12 cellular contexts compared by ENCODE assay signal in the genomic region with DNA sequence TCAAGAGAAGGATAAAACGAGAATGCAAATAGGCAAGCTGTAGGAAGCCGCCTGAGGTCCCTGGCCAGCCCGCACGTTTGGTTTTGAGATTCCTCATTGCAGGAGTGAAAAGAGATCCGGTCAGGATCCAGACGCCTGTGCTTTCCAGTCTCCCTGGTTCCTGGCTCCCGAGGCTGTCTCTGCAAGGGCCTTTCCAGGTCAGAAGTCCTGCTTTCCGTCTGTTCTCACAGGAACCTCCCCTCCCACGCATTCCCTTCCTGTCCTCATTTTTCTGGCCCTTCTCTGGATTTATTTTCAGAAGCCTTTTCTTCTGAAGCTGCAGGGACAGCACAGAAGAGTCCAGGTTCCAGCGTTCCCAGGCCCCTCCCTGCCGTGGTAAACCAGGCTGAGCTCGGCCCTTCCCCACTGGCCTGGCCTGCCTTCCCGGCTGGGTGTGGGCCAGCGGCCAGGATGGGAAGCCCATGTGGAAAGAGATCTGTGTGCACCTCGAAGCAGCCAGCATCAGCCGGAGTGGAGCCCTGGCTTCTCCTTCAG. TPM values are rescaled to one million over a fixed set of nuclear protein-coding genes. Genes with fewer than 3 reads are reported as not detected.
DNase-seq lines count a peak whose midpoint lies in the region; ATAC-seq, FAIRE-seq and TF ChIP-seq lines count a peak whose summit lies in the region.
"Had no signal": no experiment of that assay in that cellular context is flagged by ENCODE, and none has a peak within 500 bp of the region (broad histone marks: within the 10 kb centered on the region; RNA-seq: fewer than 3 reads in every experiment).

No MANE protein-coding gene starts in this region.

- H3K4me1 Mint-ChIP-seq in MCF 10A (ENCODE audit: insufficient read depth, unreplicated experiment) = no peaks in the 10 kb centered on the region

- no peaks in the 10 kb centered on the region for H3K27me3 ChIP-seq in breast epithelium
- H3K27me3 ChIP-seq in left ventricle myocardium inferior (ENCODE audit: low read depth) = no peaks in the 10 kb centered on the region
- H3K27me3 ChIP-seq in pancreas = no peaks in the 10 kb centered on the region

- peak in 3 of 4 donors; percentile 28 to 65 (median 36) for ATAC-seq in pancreas
- no peak for ATAC-seq in HG03039 (IDR thresholded peaks at IDR 0.05; ENCODE audit: unreplicated experiment)
- ATAC-seq: A549 had no signal

- H3K9me3 ChIP-seq in breast epithelium (no peaks in the 10 kb centered on the region), left ventricle myocardium inferior (replicated peaks) (no peaks in the 10 kb centered on the region), pancreas (no peaks in the 10 kb centered on the region)
- H3K9me3 ChIP-seq: A549, HAP-1 had no signal

- H3K4me3 ChIP-seq in breast epithelium (peak overlapping the region in 1 of 3 donors; percentile 34), left ventricle myocardium inferior (peak overlapping the region; percentile 17), pancreas (no peak overlapping the region)
- H3K4me3 ChIP-seq: A549, HAP-1 had no signal

- H3K27me3 Mint-ChIP-seq in MCF 10A (ENCODE audit: insufficient read depth, unreplicated experiment) = no peaks in the 10 kb centered on the region

- peak in 1 of 2 donors; percentile 63 for DNase-seq in breast epithelium (ENCODE audit: low spot score in 2 of 2)
- no peak for DNase-seq in MCF 10A (ENCODE audit: unreplicated experiment)
- DNase-seq in left ventricle myocardium inferior = peak; percentile 81
- peak in 2 of 6 donors; percentile 31 to 38 for DNase-seq in pancreas
- DNase-seq in NCI-H2029 (lab: John Stamatoyannopoulos, UW) = no peak
- no peak for DNase-seq in NCI-H1417 treated with DMSO at 0.1 percent for 48 hours (lab: John Stamatoyannopoulos, UW)
- DNase-seq in RKO (ENCODE audit: low spot score) = no peak
- DNase-seq: RPMI8226 had no signal

- H3K27ac ChIP-seq in breast epithelium (peak overlapping the region; percentile 75 to 83), left ventricle myocardium inferior (replicated peaks) (peak overlapping the region; percentile 90), pancreas (peak overlapping the region in 2 of 4 donors; percentile 4 to 41)
- H3K27ac ChIP-seq: A549 had no signal

- intact Hi-C loops in breast epithelium (cut with DNase I; ENCODE audit: low total_unique reads) = loop anchor here (5.0 kb wide), 1 partner anchor 1137 kb away; no protein-coding TSS in a partner anchor
- intact Hi-C loops in MCF 10A (cut with micrococcal nuclease) = no loop called here
- intact Hi-C loops in left ventricle myocardium inferior (cut with micrococcal nuclease) = no loop called here
- intact Hi-C loops in pancreas (cut with DNase I) = no loop called here

- no peak for TF ChIP-seq POLR2A in breast epithelium (IDR thresholded peaks at IDR 0.05)

- no peaks in the 10 kb centered on the region for H3K36me3 Mint-ChIP-seq in MCF 10A (ENCODE audit: insufficient read depth, unreplicated experiment)

- POLR2A ChIA-PET in MCF 10A (lab: Yijun Ruan, JAX) = no interaction called here

- H3K36me3 ChIP-seq in breast epithelium (no peaks in the 10 kb centered on the region), left ventricle myocardium inferior (no peaks in the 10 kb centered on the region), pancreas (no peaks in the 10 kb centered on the region)
- H3K36me3 ChIP-seq: HAP-1 had no signal

- H3K27ac Mint-ChIP-seq in MCF 10A (ENCODE audit: low read depth, unreplicated experiment) = no peak overlapping the region

- H3K4me3 Mint-ChIP-seq in MCF 10A (ENCODE audit: unreplicated experiment) = no peak overlapping the region

- FAIRE-seq in pancreas (lab: Jason Lieb, UNC) = no peak
- FAIRE-seq: A549, GM12892 had no signal

- TF ChIP-seq CTCF in breast epithelium (IDR thresholded peaks at IDR 0.05) = no peak
- TF ChIP-seq CTCF in MCF 10A (IDR thresholded peaks at IDR 0.05; ENCODE audit: unreplicated experiment) = no peak
- TF ChIP-seq CTCF in left ventricle myocardium inferior (IDR thresholded peaks at IDR 0.05; ENCODE audit: borderline replicate concordance) = no peak
- no peak for TF ChIP-seq CTCF in pancreas (IDR thresholded peaks at IDR 0.05)

- no TSS peak for BruUV-seq in MCF 10A (replicated peaks; lab: Mats Ljungman, UMichigan)

- H3K4me1 ChIP-seq in breast epithelium (no peaks in the 10 kb centered on the region), left ventricle myocardium inferior (peaks cover 38% of the 10 kb centered on the region), pancreas (no peaks in the 10 kb centered on the region)
- H3K4me1 ChIP-seq: A549 had no signal

- peaks cover 12% of the 10 kb centered on the region for H3K9me3 Mint-ChIP-seq in MCF 10A (ENCODE audit: unreplicated experiment)

- 43 to 55% methylated on average over 16 of the region's 16 CpGs for WGBS in pancreas, 2 donors

- CTCF ChIA-PET in MCF 10A (lab: Yijun Ruan, JAX) = no interaction called here

RNA-seq across cellular contexts. Expression of gene TMEM242, which starts 54.0 kb away (rescaled TPM):
- 1 to 10 TPM; 5.3 to 7.9 (median 7.3) TPM for total RNA-seq in breast epithelium
- 9.4 and 10.1 TPM in 2 replicates for total RNA-seq in MCF 10A (2022)
- total RNA-seq in left ventricle myocardium inferior = 19.8 TPM
- total RNA-seq in pancreas = 1 to 10 TPM; 3.4 to 6.2 (median 4.5) TPM
- polyA plus RNA-seq in pancreas = 1 to 10 TPM; 3.9 to 5.4 TPM
